18 cellular contexts compared by ENCODE assay signal in genomic region chr2:129619471-129619870, GRCh38.
A peak's percentile ranks its signal among the peaks of the same experiment; 100 is the strongest.
DNase-seq lines count a peak whose midpoint lies in the region; ATAC-seq and TF ChIP-seq lines count a peak whose summit lies in the region.
"Had no signal": no experiment of that assay in that cellular context is flagged by ENCODE, and none has a peak within 500 bp of the region (broad histone marks: within the 10 kb centered on the region; RNA-seq: fewer than 3 reads in every experiment).

No MANE protein-coding gene starts in this region.

- DNase-seq in NCI-H524 (lab: John Stamatoyannopoulos, UW) (peak; percentile 2 to 62), NCI-H524 treated with DMSO at 0.1 percent for 48 hours (lab: John Stamatoyannopoulos, UW) (no peak), NCI-H2171 (lab: John Stamatoyannopoulos, UW) (peak; percentile 61), body of pancreas (peak; percentile 15 to 44 (median 30)), GM10248 (ENCODE audit: extremely low spot score) (no peak), NCI-H2081 treated with DMSO at 0.1 percent for 48 hours (lab: John Stamatoyannopoulos, UW) (no peak)
- no peak for DNase-seq in activated CD4-positive, alpha-beta T cell treated with anti-CD3 and anti-CD28 coated beads, Interleukin-2, amount 50 U/mL, for 1 hour
- DNase-seq: activated CD4-positive, alpha-beta T cell treated with anti-CD3 and anti-CD28 coated beads, Interleukin-2, amount 10 ng/mL, durations not matched to agents 24 days and 14 days; activated naive CD8-positive, alpha-beta T cell treated with anti-CD3 and anti-CD28 coated beads, Interleukin-2, amount 10 ng/mL, durations not matched to agents 7 days and 5 days; activated T-cell treated with anti-CD3 and anti-CD28 coated beads, Interleukin-2, amount 50 U/mL, for 1 hour; CD4-positive, alpha-beta T cell; foreskin keratinocyte; MG63; nephron progenitor cell; stimulated activated CD4-positive, alpha-beta T cell treated with anti-CD3 and anti-CD28 coated beads, Interleukin-1b, Interleukin-23, amount 100 ng/mL, for 48 hours; T-helper 17 cell had no signal

- ATAC-seq in body of pancreas (no peak), GM19351 (IDR thresholded peaks at IDR 0.05; ENCODE audit: unreplicated experiment) (no peak)
- ATAC-seq: foreskin keratinocyte, T-helper 17 cell had no signal

- no peak overlapping the region for H3K27ac ChIP-seq in body of pancreas
- H3K27ac ChIP-seq: foreskin keratinocyte, suprapubic skin had no signal

- WGBS in body of pancreas, 2 donors, result 1 to 16% methylated on average over 5 of the region's 5 CpGs

- POLR2A ChIA-PET in GM10248 (lab: Yijun Ruan, JAX), result no interaction called here

- H3K4me1 ChIP-seq in body of pancreas, result no peaks in the 10 kb centered on the region
- H3K4me1 ChIP-seq: foreskin keratinocyte, suprapubic skin had no signal

- TF ChIP-seq CTCF in body of pancreas (IDR thresholded peaks at IDR 0.05) (no peak), GM10248 (IDR thresholded peaks at IDR 0.05; ENCODE audit: control extremely low read depth, extremely low read depth, low read depth, missing control alignments) (no peak)

- CTCF ChIA-PET in GM10248 (lab: Yijun Ruan, JAX), result no interaction called here

- intact Hi-C loops in body of pancreas (cut with DNase I), result no loop called here

- H3K9me3 ChIP-seq in body of pancreas, result no peaks in the 10 kb centered on the region
- H3K9me3 ChIP-seq: MG63, suprapubic skin had no signal

- H3K27me3 ChIP-seq in body of pancreas, result no peaks in the 10 kb centered on the region
- H3K27me3 ChIP-seq: foreskin keratinocyte, MG63 had no signal

- no peak overlapping the region for H3K4me3 ChIP-seq in body of pancreas
- H3K4me3 ChIP-seq: MG63, suprapubic skin had no signal

- TF ChIP-seq POLR2A in body of pancreas (IDR thresholded peaks at IDR 0.05), result no peak

- H3K36me3 ChIP-seq in body of pancreas (replicated peaks in 1 of 2; ENCODE audit: insufficient read depth in 1 of 2, low read depth in 2 of 2), result no peaks in the 10 kb centered on the region
- H3K36me3 ChIP-seq: MG63, suprapubic skin had no signal

Comparison
In these comparisons a context has a peak if more than half of its experiments do, and no peak if none do; other contexts are left out.
1. DNase-seq: peak in NCI-H524 (2 of 2), NCI-H2171 (single experiment) and body of pancreas (4 of 4); none in NCI-H524 treated with DMSO at 0.1 percent for 48 hours (single experiment), GM10248 (single experiment), activated CD4-positive, alpha-beta T cell treated with anti-CD3 and anti-CD28 coated beads, Interleukin-2, amount 50 U/mL, for 1 hour (single experiment) and NCI-H2081 treated with DMSO at 0.1 percent for 48 hours (single experiment).